Comparison of ENCODE assay signal across 12 cellular contexts in genomic region chr5:80189201-80189600, GRCh38.
DNase-seq lines count a peak whose midpoint lies in the region; ATAC-seq and TF ChIP-seq lines count a peak whose summit lies in the region.
"Had no signal": no experiment of that assay in that cellular context is flagged by ENCODE, and none has a peak within 500 bp of the region (broad histone marks: within the 10 kb centered on the region; RNA-seq: fewer than 3 reads in every experiment).

No MANE protein-coding gene starts in this region.

- no peak for TF ChIP-seq POLR2A in adrenal gland (IDR thresholded peaks at IDR 0.05)

- H3K4me3 ChIP-seq in adrenal gland = peak overlapping the region in 1 of 4 donors; percentile 16
- H3K4me3 ChIP-seq: SK-N-MC had no signal

- no peaks in the 10 kb centered on the region for H3K27me3 Mint-ChIP-seq in stimulated activated naive CD8-positive, alpha-beta T cell treated with anti-CD3 and anti-CD28 coated beads, Interleukin-15, Interleukin-2, amounts not matched to agents 100 ng/mL and 50 ng/mL, for 24 hours
- H3K27me3 Mint-ChIP-seq in naive thymus-derived CD8-positive, alpha-beta T cell = no peaks in the 10 kb centered on the region

- intact Hi-C loops in adrenal gland (cut with DNase I) = no loop called here

- peaks cover 49 to 76% of the 10 kb centered on the region in 2 donors for H3K4me1 ChIP-seq in adrenal gland (replicated peaks in 1 of 2)

- WGBS in adrenal gland, 4 donors = 45 to 69% (median 55%) methylated on average over 8 of the region's 8 CpGs

- peaks cover 3% of the 10 kb centered on the region for H3K36me3 Mint-ChIP-seq in stimulated activated naive CD8-positive, alpha-beta T cell treated with anti-CD3 and anti-CD28 coated beads, Interleukin-15, Interleukin-2, amounts not matched to agents 100 ng/mL and 50 ng/mL, for 24 hours (ENCODE audit: low read depth)
- peaks cover 0 to 21% (median 10%) of the 10 kb centered on the region in 3 donors for H3K36me3 Mint-ChIP-seq in naive thymus-derived CD8-positive, alpha-beta T cell

- peak overlapping the region in 4 of 5 donors; percentile 10 to 68 (median 25) for H3K27ac ChIP-seq in adrenal gland
- H3K27ac ChIP-seq: SK-N-MC had no signal

- H3K27ac Mint-ChIP-seq in stimulated activated naive CD8-positive, alpha-beta T cell treated with anti-CD3 and anti-CD28 coated beads, Interleukin-15, Interleukin-2, amounts not matched to agents 100 ng/mL and 50 ng/mL, for 24 hours = peak overlapping the region; percentile 93
- H3K27ac Mint-ChIP-seq in naive thymus-derived CD8-positive, alpha-beta T cell = peak overlapping the region; percentile 79 to 99 (median 97)

- no peaks in the 10 kb centered on the region for H3K9me3 ChIP-seq in adrenal gland (replicated peaks in 1 of 3)

- peak overlapping the region; percentile 85 for H3K4me3 Mint-ChIP-seq in stimulated activated naive CD8-positive, alpha-beta T cell treated with anti-CD3 and anti-CD28 coated beads, Interleukin-15, Interleukin-2, amounts not matched to agents 100 ng/mL and 50 ng/mL, for 24 hours
- H3K4me3 Mint-ChIP-seq in naive thymus-derived CD8-positive, alpha-beta T cell = peak overlapping the region; percentile 82 to 96 (median 92)

- no peaks in the 10 kb centered on the region for H3K9me3 Mint-ChIP-seq in stimulated activated naive CD8-positive, alpha-beta T cell treated with anti-CD3 and anti-CD28 coated beads, Interleukin-15, Interleukin-2, amounts not matched to agents 100 ng/mL and 50 ng/mL, for 24 hours
- H3K9me3 Mint-ChIP-seq in naive thymus-derived CD8-positive, alpha-beta T cell = no peaks in the 10 kb centered on the region

- POLR2A ChIA-PET in naive thymus-derived CD8-positive, alpha-beta T cell (lab: Charles Lee) = interaction anchor here (0.6 to 12.1 kb wide), 8 partner anchors 8 to 89 kb away, joined by 3 to 187 read pairs (median 23); partner anchors contain the start of gene SERINC5

- in situ Hi-C loops in KBM-7 (cut with MboI; ENCODE audit: low pct_unique_long_range_greater_than_20kb, low sequenced_read_pairs) = no loop called here

- no peaks in the 10 kb centered on the region for H3K36me3 ChIP-seq in adrenal gland (replicated peaks in 1 of 2)

- H3K4me1 Mint-ChIP-seq in stimulated activated naive CD8-positive, alpha-beta T cell treated with anti-CD3 and anti-CD28 coated beads, Interleukin-15, Interleukin-2, amounts not matched to agents 100 ng/mL and 50 ng/mL, for 24 hours (ENCODE audit: low read depth) = peaks cover 90% of the 10 kb centered on the region
- H3K4me1 Mint-ChIP-seq in naive thymus-derived CD8-positive, alpha-beta T cell = peaks cover 63 to 99% (median 91%) of the 10 kb centered on the region in 4 donors

- H3K27me3 ChIP-seq in adrenal gland = no peaks in the 10 kb centered on the region

- ATAC-seq in stimulated activated naive CD8-positive, alpha-beta T cell treated with anti-CD3 and anti-CD28 coated beads, Interleukin-15, Interleukin-2, amounts not matched to agents 100 U/mL and 50 U/mL, for 24 hours = no peak
- peak in 1 of 2 donors; percentile 10 for ATAC-seq in naive thymus-derived CD8-positive, alpha-beta T cell
- ATAC-seq in GM21390 (IDR thresholded peaks at IDR 0.05; ENCODE audit: unreplicated experiment) = no peak
- ATAC-seq in HG03378 (IDR thresholded peaks at IDR 0.05; ENCODE audit: unreplicated experiment) = no peak
- ATAC-seq: HCT116 had no signal

- no peak for TF ChIP-seq CTCF in adrenal gland (IDR thresholded peaks at IDR 0.05)

- no peak for DNase-seq in stimulated activated naive CD8-positive, alpha-beta T cell treated with anti-CD3 and anti-CD28 coated beads, Interleukin-15, Interleukin-2, amounts not matched to agents 100 U/mL and 50 U/mL, for 24 hours
- DNase-seq in adrenal gland = no peak
- DNase-seq in naive thymus-derived CD8-positive, alpha-beta T cell = no peak
- no peak for DNase-seq in KBM-7
- no peak for DNase-seq in NOMO-1 (lab: John Stamatoyannopoulos, UW; ENCODE audit: unreplicated experiment in 2 of 2)
- DNase-seq: cerebellar nuclear complex, foreskin fibroblast had no signal
